Comparison of ENCODE assay signal across 10 cellular contexts in the genomic region with DNA sequence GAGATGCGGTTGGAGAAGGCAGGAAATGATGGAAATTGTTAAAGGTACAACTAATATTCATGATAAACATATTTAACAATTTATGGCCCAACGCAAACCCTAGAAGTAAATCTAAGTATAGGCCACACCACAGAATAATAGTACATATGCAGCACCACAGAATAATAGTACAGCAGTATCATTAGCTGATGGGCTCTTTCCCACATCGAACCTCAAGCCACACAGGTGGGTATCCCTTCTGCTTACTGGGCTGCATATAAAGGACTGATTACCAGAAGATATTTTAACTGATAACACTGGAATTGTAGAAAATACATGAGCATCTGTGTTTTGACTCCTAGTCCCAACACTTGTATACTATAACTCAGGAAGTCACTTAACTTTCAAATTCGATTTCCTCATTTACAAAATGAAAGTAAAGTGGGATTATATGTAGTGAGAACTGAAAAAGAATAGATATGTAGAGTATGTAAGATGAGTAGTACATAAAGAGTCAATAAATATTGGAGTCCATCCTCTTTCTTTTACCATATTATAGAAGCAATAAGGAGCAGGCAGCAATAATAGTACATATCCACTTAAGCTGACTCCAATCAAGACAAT.
DNase-seq lines count a peak whose midpoint lies in the region; ATAC-seq and TF ChIP-seq lines count a peak whose summit lies in the region.
"Had no signal": no experiment of that assay in that cellular context is flagged by ENCODE, and none has a peak within 500 bp of the region (broad histone marks: within the 10 kb centered on the region; RNA-seq: fewer than 3 reads in every experiment).

No MANE protein-coding gene starts in this region.

- H3K4me3 Mint-ChIP-seq in T-helper 1 cell treated with Interleukin-12 subunit alpha and Interleukin-12 subunit beta and Interleukin-4 antibody, amounts not matched to agents 30 μg/mL and 1 μg/mL, for 36 hours = peak overlapping the region; percentile 53
- peak overlapping the region; percentile 50 for H3K4me3 Mint-ChIP-seq in memory B cell

- no peak for TF ChIP-seq CTCF in GM10266 (IDR thresholded peaks at IDR 0.05; ENCODE audit: control insufficient read depth, insufficient read depth, low read depth, missing control alignments)

- peak; percentile 8 for DNase-seq in GM10266 (ENCODE audit: extremely low spot score)
- no peak for DNase-seq in memory B cell (ENCODE audit: low spot score in 2 of 2)
- DNase-seq in NCI-H446 (lab: John Stamatoyannopoulos, UW) = no peak
- DNase-seq in NCI-H2107 treated with DMSO at 0.1 percent for 48 hours (lab: John Stamatoyannopoulos, UW; ENCODE audit: unreplicated experiment) = no peak
- no peak for DNase-seq in globus pallidus (ENCODE audit: low spot score)
- DNase-seq: DMS79; NCI-H1417 treated with DMSO at 0.1 percent for 48 hours; stimulated activated CD8-positive, alpha-beta memory T cell treated with anti-CD3 and anti-CD28 coated beads, Interleukin-4, amount 100 ng/mL, for 48 hours had no signal

- peaks cover 14% of the 10 kb centered on the region for H3K4me1 Mint-ChIP-seq in T-helper 1 cell treated with Interleukin-12 subunit alpha and Interleukin-12 subunit beta and Interleukin-4 antibody, amounts not matched to agents 30 μg/mL and 1 μg/mL, for 36 hours (ENCODE audit: low read depth)
- peaks cover 14% of the 10 kb centered on the region for H3K4me1 Mint-ChIP-seq in memory B cell

- no peaks in the 10 kb centered on the region for H3K9me3 Mint-ChIP-seq in T-helper 1 cell treated with Interleukin-12 subunit alpha and Interleukin-12 subunit beta and Interleukin-4 antibody, amounts not matched to agents 30 μg/mL and 1 μg/mL, for 36 hours
- no peaks in the 10 kb centered on the region for H3K9me3 Mint-ChIP-seq in memory B cell

- ATAC-seq in GM21447 (IDR thresholded peaks at IDR 0.05; ENCODE audit: unreplicated experiment) (peak; percentile 54), memory B cell (ENCODE audit: low read depth) (peak; percentile 52)

- H3K36me3 Mint-ChIP-seq in T-helper 1 cell treated with Interleukin-12 subunit alpha and Interleukin-12 subunit beta and Interleukin-4 antibody, amounts not matched to agents 30 μg/mL and 1 μg/mL, for 36 hours (ENCODE audit: low read depth) = peaks cover 1% of the 10 kb centered on the region
- no peaks in the 10 kb centered on the region for H3K36me3 Mint-ChIP-seq in memory B cell

- H3K27ac Mint-ChIP-seq in T-helper 1 cell treated with Interleukin-12 subunit alpha and Interleukin-12 subunit beta and Interleukin-4 antibody, amounts not matched to agents 30 μg/mL and 1 μg/mL, for 36 hours = peak overlapping the region; percentile 58
- peak overlapping the region; percentile 52 for H3K27ac Mint-ChIP-seq in memory B cell

- H3K27me3 Mint-ChIP-seq in T-helper 1 cell treated with Interleukin-12 subunit alpha and Interleukin-12 subunit beta and Interleukin-4 antibody, amounts not matched to agents 30 μg/mL and 1 μg/mL, for 36 hours (ENCODE audit: low read depth) = no peaks in the 10 kb centered on the region
- no peaks in the 10 kb centered on the region for H3K27me3 Mint-ChIP-seq in memory B cell
